8 cellular contexts compared by ENCODE assay signal in the genomic region with DNA sequence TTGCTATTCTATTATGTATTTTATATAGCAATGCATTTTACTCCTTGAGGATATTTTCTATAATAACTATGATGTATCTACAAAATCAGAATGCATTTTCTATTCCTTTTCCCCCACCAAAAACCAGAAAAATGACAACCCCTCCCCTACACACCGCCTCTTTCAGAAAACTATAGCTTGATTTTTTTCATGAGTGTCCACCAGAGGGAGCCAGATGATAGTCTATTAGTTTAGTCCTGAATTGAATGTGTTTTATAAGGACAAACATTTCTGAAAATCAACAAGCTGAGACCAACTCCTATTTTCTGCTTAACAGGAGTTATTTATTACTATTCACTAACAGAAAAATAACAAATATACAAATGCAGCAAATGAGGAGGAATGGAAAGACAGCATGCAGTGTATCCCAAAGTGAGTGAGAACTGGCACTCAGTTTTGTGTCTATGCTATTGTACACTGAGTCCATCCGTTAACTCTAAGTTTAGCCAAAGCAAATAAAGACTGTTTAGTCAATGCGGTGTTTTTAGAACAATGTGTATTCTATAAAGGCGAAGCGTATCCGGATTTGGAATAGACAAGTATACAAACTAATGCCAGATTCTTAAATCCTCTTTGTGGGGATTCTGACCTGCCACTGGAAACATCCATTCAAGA.
A peak's percentile ranks its signal among the peaks of the same experiment; 100 is the strongest.
DNase-seq lines count a peak whose midpoint lies in the region; ATAC-seq and TF ChIP-seq lines count a peak whose summit lies in the region.

No MANE protein-coding gene starts in this region.

- peaks cover 24% of the 10 kb centered on the region for H3K27me3 Mint-ChIP-seq in osteocyte (ENCODE audit: unreplicated experiment)

- H3K4me1 Mint-ChIP-seq in osteocyte (ENCODE audit: unreplicated experiment) = no peaks in the 10 kb centered on the region

- ATAC-seq in HG02885 (IDR thresholded peaks at IDR 0.05; ENCODE audit: poor library complexity, unreplicated experiment) = no peak
- ATAC-seq in GM19452 (IDR thresholded peaks at IDR 0.05; ENCODE audit: unreplicated experiment) = no peak

- TF ChIP-seq CTCF in GM10248 (IDR thresholded peaks at IDR 0.05; ENCODE audit: control extremely low read depth, extremely low read depth, low read depth, missing control alignments) (peak; percentile 48), WI38 (IDR thresholded peaks at IDR 0.05; ENCODE audit: low read depth, low read length) (peak; percentile 33; the same call in 1 of the 2 replicates), fibroblast of the aortic adventitia (IDR thresholded peaks at IDR 0.05; ENCODE audit: insufficient read depth, low read length) (peak; percentile 55), osteocyte (IDR thresholded peaks at IDR 0.05) (peak; percentile 73)

- CTCF ChIA-PET in GM10248 (lab: Yijun Ruan, JAX) = interaction anchor here (0.6 to 20.0 kb wide), 53 partner anchors 8 to 880 kb away, joined by 3 to 509 read pairs (median 4); a partner anchor contains a TSS

- H3K4me3 Mint-ChIP-seq in osteocyte (ENCODE audit: unreplicated experiment) = no peak overlapping the region

- no peaks in the 10 kb centered on the region for H3K36me3 Mint-ChIP-seq in osteocyte (ENCODE audit: unreplicated experiment)

- H3K27ac Mint-ChIP-seq in osteocyte (ENCODE audit: unreplicated experiment) = no peak overlapping the region

- peak; percentile 42 to 48 for DNase-seq in AML-193 (lab: John Stamatoyannopoulos, UW)
- no peak for DNase-seq in GM10248 (ENCODE audit: extremely low spot score)
- peak; percentile 22 for DNase-seq in NCI-H2029 (lab: John Stamatoyannopoulos, UW)
- DNase-seq in fibroblast of the aortic adventitia (ENCODE audit: low read depth) = peak; percentile 77
- no peak for DNase-seq in osteocyte (ENCODE audit: extremely low spot score, unreplicated experiment)

- POLR2A ChIA-PET in GM10248 (lab: Yijun Ruan, JAX) = no interaction called here

- H3K9me3 Mint-ChIP-seq in osteocyte (ENCODE audit: unreplicated experiment) = no peaks in the 10 kb centered on the region

- H3K4me3 ChIP-seq in WI38 (ENCODE audit: low read depth, low read length) (no peak overlapping the region), fibroblast of the aortic adventitia (ENCODE audit: low read depth, low read length) (no peak overlapping the region)

Comparison
In these comparisons a context has a peak if more than half of its experiments do, and no peak if none do; other contexts are left out.
1. DNase-seq: peak in AML-193 (2 of 2), NCI-H2029 (single experiment) and fibroblast of the aortic adventitia (single experiment); none in GM10248 (single experiment) and osteocyte (single experiment).
2. Peak in every context shown above with its lines, with median percentiles within 50 percentile points of each other: CTCF ChIP-seq.